ENCODE assay signal across 24 cellular contexts in genomic region chr1:37189111-37189510, GRCh38.
DNase-seq lines count a peak whose midpoint lies in the region; ATAC-seq lines count a peak whose summit lies in the region.
"Had no signal": no experiment of that assay in that cellular context is flagged by ENCODE, and none has a peak within 500 bp of the region (broad histone marks: within the 10 kb centered on the region; RNA-seq: fewer than 3 reads in every experiment).

No MANE protein-coding gene starts in this region.

- H3K9me3 Mint-ChIP-seq in T-cell, result peaks cover 0 to 3% (median 3%) of the 10 kb centered on the region in 3 donors
- H3K9me3 Mint-ChIP-seq: central memory CD8-positive, alpha-beta T cell; dendritic cell treated with granulocyte-macrophage colony-stimulating factor and Interleukin-4, amounts not matched to agents 40 ng/mL and 50 ng/mL, for 4 days had no signal

- ATAC-seq in T-cell (replicated peaks in 1 of 4), result no peak
- ATAC-seq: gastroesophageal sphincter, left colon, PC-3 had no signal

- H3K27ac Mint-ChIP-seq in T-cell, result no peak overlapping the region
- H3K27ac Mint-ChIP-seq: dendritic cell treated with granulocyte-macrophage colony-stimulating factor and Interleukin-4, amounts not matched to agents 40 ng/mL and 50 ng/mL, for 4 days; immature natural killer cell had no signal

- H3K27me3 Mint-ChIP-seq in T-cell, result peaks cover 9 to 22% of the 10 kb centered on the region in 2 donors

- CTCF ChIA-PET in T-cell (lab: Charles Lee), result no interaction called here

- no peaks in the 10 kb centered on the region for H3K36me3 Mint-ChIP-seq in T-cell
- H3K36me3 Mint-ChIP-seq: immature natural killer cell had no signal

- no peaks in the 10 kb centered on the region for H3K4me1 Mint-ChIP-seq in T-cell
- H3K4me1 Mint-ChIP-seq: central memory CD8-positive, alpha-beta T cell; immature natural killer cell had no signal

- POLR2A ChIA-PET in T-cell (lab: Charles Lee), result no interaction called here

- no peak overlapping the region for H3K4me3 Mint-ChIP-seq in T-cell
- H3K4me3 Mint-ChIP-seq: central memory CD8-positive, alpha-beta T cell; dendritic cell treated with granulocyte-macrophage colony-stimulating factor and Interleukin-4, amounts not matched to agents 40 ng/mL and 50 ng/mL, for 4 days; immature natural killer cell had no signal

- DNase-seq in NCI-H82 (lab: John Stamatoyannopoulos, UW) (peak; percentile 14), NCI-H82 treated with DMSO at 0.1 percent for 48 hours (lab: John Stamatoyannopoulos, UW; ENCODE audit: unreplicated experiment) (no peak), NCI-H1092 treated with DMSO at 0.1 percent for 48 hours (lab: John Stamatoyannopoulos, UW) (peak; percentile 43), NCI-H510A (lab: John Stamatoyannopoulos, UW) (peak; percentile 99), SK-N-DZ (ENCODE audit: low spot score) (no peak), hippocampal formation (lab: John Stamatoyannopoulos, UW) (no peak), T-cell (no peak)
- DNase-seq: activated CD4-positive, alpha-beta T cell treated with anti-CD3 and anti-CD28 coated beads, Interleukin-2, amount 50 U/mL, for 48 hours; activated CD4-positive, CD25-positive, alpha-beta regulatory T cell; activated naive CD4-positive, alpha-beta T cell treated with Interleukin-2 at 50 U/mL for 16 hours; immature natural killer cell; KG1; left colon; MG63; NCI-H187; ovary; PC-3; stimulated activated CD4-positive, alpha-beta T cell treated with anti-CD3 and anti-CD28 coated beads, Interleukin-1b, Interleukin-23, amount 100 ng/mL, for 48 hours; stimulated activated CD8-positive, alpha-beta memory T cell treated with anti-CD3 and anti-CD28 coated beads, Interleukin-4, amount 100 ng/mL, for 48 hours; stomach; T-helper 9 cell had no signal

Comparison
In these comparisons a context has a peak if more than half of its experiments do, and no peak if none do; other contexts are left out.
1. DNase-seq: peak in NCI-H82 (single experiment), NCI-H1092 treated with DMSO at 0.1 percent for 48 hours (single experiment) and NCI-H510A (single experiment); none in NCI-H82 treated with DMSO at 0.1 percent for 48 hours (single experiment), SK-N-DZ (single experiment), hippocampal formation (0 of 2) and T-cell (0 of 34).